In genomic region chr10:63801139-63801538, GRCh38 we compare ENCODE assay signal across 32 cellular contexts.
"Had no signal": no experiment of that assay in that cellular context is flagged by ENCODE, and none has a peak within 500 bp of the region (broad histone marks: within the 10 kb centered on the region; RNA-seq: fewer than 3 reads in every experiment).

No MANE protein-coding gene starts in this region.

- H3K36me3 Mint-ChIP-seq: activated CD8-positive, alpha-beta memory T cell treated with anti-CD3 and anti-CD28 coated beads, Interleukin-2, amount 10 ng/mL, durations not matched to agents 7 days and 5 days; activated naive CD4-positive, alpha-beta T cell treated with anti-CD3 and anti-CD28 coated beads, Interleukin-2, amount 10 ng/mL, durations not matched to agents 7 days and 5 days; activated naive CD8-positive, alpha-beta T cell had no signal

- H3K27me3 ChIP-seq: Peyer's patch had no signal

- ATAC-seq: activated CD8-positive, alpha-beta memory T cell treated with anti-CD3 and anti-CD28 coated beads, Interleukin-2, amount 10 ng/mL, durations not matched to agents 7 days and 5 days; activated naive CD8-positive, alpha-beta T cell treated with anti-CD3 and anti-CD28 coated beads, Interleukin-2, amount 50 U/mL, for 24 hours; K562; PC-3 had no signal

- H3K9me3 ChIP-seq: Peyer's patch had no signal

- H3K4me3 Mint-ChIP-seq: activated CD4-positive, alpha-beta memory T cell treated with anti-CD3 and anti-CD28 coated beads, Interleukin-2, amount 10 ng/mL, durations not matched to agents 7 days and 5 days; activated CD8-positive, alpha-beta memory T cell treated with anti-CD3 and anti-CD28 coated beads, Interleukin-2, amount 10 ng/mL, durations not matched to agents 7 days and 5 days; activated naive CD4-positive, alpha-beta T cell treated with anti-CD3 and anti-CD28 coated beads, Interleukin-2, amount 10 ng/mL, durations not matched to agents 7 days and 5 days; activated naive CD8-positive, alpha-beta T cell; activated naive CD8-positive, alpha-beta T cell treated with anti-CD3 and anti-CD28 coated beads, Interleukin-2, amount 50 U/mL, for 24 hours had no signal

- H3K4me3 ChIP-seq: K562, Peyer's patch had no signal

- H3K27ac ChIP-seq: Peyer's patch, WERI-Rb-1 had no signal

- DNase-seq: activated CD4-positive, alpha-beta memory T cell treated with anti-CD3 and anti-CD28 coated beads, Interleukin-2, amount 10 ng/mL, durations not matched to agents 7 days and 5 days; activated CD4-positive, alpha-beta T cell treated with anti-CD3 and anti-CD28 coated beads for 1 hour; activated CD4-positive, alpha-beta T cell treated with anti-CD3 and anti-CD28 coated beads for 48 hours; activated CD4-positive, CD25-positive, alpha-beta regulatory T cell; activated CD8-positive, alpha-beta memory T cell treated with anti-CD3 and anti-CD28 coated beads for 24 hours; activated CD8-positive, alpha-beta memory T cell treated with anti-CD3 and anti-CD28 coated beads, Interleukin-2, amount 10 ng/mL, durations not matched to agents 7 days and 5 days; activated CD8-positive, alpha-beta memory T cell treated with anti-CD3 and anti-CD28 coated beads, Interleukin-2, amount 50 U/mL, for 48 hours; activated effector memory CD4-positive, alpha-beta T cell treated with Interleukin-2 at 50 U/mL for 16 hours; activated naive CD4-positive, alpha-beta T cell treated with anti-CD3 and anti-CD28 coated beads, Interleukin-2, amount 10 ng/mL, durations not matched to agents 7 days and 5 days; activated naive CD8-positive, alpha-beta T cell treated with anti-CD3 and anti-CD28 coated beads, Interleukin-2, amount 50 U/mL, for 24 hours; activated T-cell treated with anti-CD3 and anti-CD28 coated beads, Interleukin-2, amount 50 U/mL, for 48 hours; aorta; IMR-90; Karpas-422; NCI-H1048; NCI-H1436 treated with DMSO at 0.1 percent for 48 hours; NCI-H1694 treated with DMSO at 0.1 percent for 48 hours; NCI-H2029; NCI-H345; NCI-H526; NCI-H748 treated with DMSO at 0.1 percent for 48 hours; NK-92 treated with Interleukin-12 subunit alpha and Interleukin-12 subunit beta, amount 100 ng/mL, for 24 hours; PC-3; Peyer's patch; RPMI8226; SW 1271; T-helper 1 cell; T-helper 2 cell; T1000; WERI-Rb-1 had no signal

- H3K4me1 ChIP-seq: Peyer's patch had no signal

- H3K27me3 Mint-ChIP-seq: activated naive CD4-positive, alpha-beta T cell treated with anti-CD3 and anti-CD28 coated beads, Interleukin-2, amount 10 ng/mL, durations not matched to agents 7 days and 5 days had no signal

- H3K27ac Mint-ChIP-seq: activated CD4-positive, alpha-beta memory T cell treated with anti-CD3 and anti-CD28 coated beads, Interleukin-2, amount 10 ng/mL, durations not matched to agents 7 days and 5 days; activated CD8-positive, alpha-beta memory T cell treated with anti-CD3 and anti-CD28 coated beads, Interleukin-2, amount 10 ng/mL, durations not matched to agents 7 days and 5 days; activated naive CD4-positive, alpha-beta T cell treated with anti-CD3 and anti-CD28 coated beads, Interleukin-2, amount 10 ng/mL, durations not matched to agents 7 days and 5 days; activated naive CD8-positive, alpha-beta T cell; activated naive CD8-positive, alpha-beta T cell treated with anti-CD3 and anti-CD28 coated beads, Interleukin-2, amount 50 U/mL, for 24 hours had no signal

- H3K9me3 Mint-ChIP-seq: activated CD4-positive, alpha-beta memory T cell treated with anti-CD3 and anti-CD28 coated beads, Interleukin-2, amount 10 ng/mL, durations not matched to agents 7 days and 5 days had no signal

- H3K4me1 Mint-ChIP-seq: activated naive CD4-positive, alpha-beta T cell treated with anti-CD3 and anti-CD28 coated beads, Interleukin-2, amount 10 ng/mL, durations not matched to agents 7 days and 5 days had no signal

- H3K36me3 ChIP-seq: Peyer's patch, WERI-Rb-1 had no signal
